9 cellular contexts compared by ENCODE assay signal in the genomic region with DNA sequence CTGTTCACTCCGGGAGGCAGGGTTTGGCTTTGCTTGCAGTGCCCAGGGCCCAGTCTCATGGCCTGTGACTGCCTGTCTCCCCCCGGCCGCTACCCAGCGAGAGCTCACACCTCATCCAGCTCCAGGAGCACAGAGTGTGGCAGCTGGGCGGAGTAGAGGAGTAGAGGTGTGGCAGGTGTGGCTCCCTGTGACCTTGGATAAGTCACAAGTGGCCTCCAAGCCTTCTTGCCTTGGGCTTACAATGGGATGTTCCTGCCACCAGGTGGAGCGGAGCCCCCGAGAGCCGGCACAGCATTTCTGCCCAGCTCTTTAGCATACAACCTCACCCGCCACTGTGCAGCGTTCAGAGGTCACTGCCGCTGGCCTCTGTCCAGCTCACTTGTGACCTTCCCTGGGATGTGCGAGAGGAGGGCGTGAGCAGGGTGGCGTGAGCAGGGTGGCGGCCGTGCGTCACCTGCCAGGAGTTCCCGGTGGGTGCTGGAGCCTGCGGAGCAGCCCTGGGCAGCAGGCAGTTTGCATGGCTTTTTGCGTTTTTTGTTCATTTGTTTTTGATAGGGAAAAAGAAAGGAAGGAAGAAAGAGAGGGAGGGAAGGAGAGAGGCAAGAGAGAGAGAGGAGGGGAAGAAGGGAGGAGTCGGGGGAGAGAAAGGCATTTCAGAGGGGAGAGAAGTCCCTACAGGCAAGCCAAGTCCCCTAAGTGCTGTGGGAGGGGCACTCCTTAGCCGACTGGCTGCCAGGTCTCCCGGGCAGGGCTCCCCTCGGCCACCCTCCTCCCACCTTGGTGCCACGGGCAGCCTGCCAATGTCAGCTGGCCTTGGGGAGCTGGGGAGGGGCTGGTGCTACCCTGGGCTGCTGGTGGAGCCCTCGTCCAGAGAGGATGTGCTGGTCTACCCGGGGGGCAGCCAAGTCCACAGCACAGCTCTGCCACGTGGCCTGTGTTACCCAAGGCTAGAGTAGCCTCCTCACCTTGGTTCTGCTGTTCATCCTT. TPM values are rescaled to one million over a fixed set of nuclear protein-coding genes. Genes with fewer than 3 reads are reported as not detected.
DNase-seq lines count a peak whose midpoint lies in the region; ATAC-seq and TF ChIP-seq lines count a peak whose summit lies in the region.
"Had no signal": no experiment of that assay in that cellular context is flagged by ENCODE, and none has a peak within 500 bp of the region (broad histone marks: within the 10 kb centered on the region; RNA-seq: fewer than 3 reads in every experiment).

No MANE protein-coding gene starts in this region.

- no peak overlapping the region for H2BK20ac ChIP-seq in IMR-90 (ENCODE audit: low read depth, low read length)

- H2AK5ac ChIP-seq in IMR-90 (ENCODE audit: low read depth, low read length): no peak overlapping the region

- H3K4ac ChIP-seq in IMR-90 (ENCODE audit: low read depth, low read length): no peak overlapping the region

- intact Hi-C loops in IMR-90 (cut with micrococcal nuclease): no loop called here

- dilution Hi-C loops in IMR-90 (cut with HindIII; ENCODE audit: low sequenced_read_pairs, unreplicated experiment): no loop called here

- H3K9ac ChIP-seq in IMR-90 (ENCODE audit: low read depth, low read length) (no peak overlapping the region), duodenal mucosa (ENCODE audit: low read depth in 1 of 2, low read length in 2 of 2) (peak overlapping the region; percentile 1 to 57)

- WGBS in IMR-90 (ENCODE audit: extremely low coverage in 2 of 2, insufficient read length in 1 of 2), 2 experiments: 68 to 100% methylated on average over 1 to 12 of the region's 28 CpGs

- POLR2A ChIA-PET in IMR-90 (lab: Charles Lee; ENCODE audit: unreplicated experiment): no interaction called here

- DNase-seq in BE2C (peak; percentile 57), IMR-90 (no peak), mesenteric fat pad (ENCODE audit: low spot score) (peak; percentile 90), GM13977 (ENCODE audit: low spot score) (no peak), NCI-H510A (lab: John Stamatoyannopoulos, UW) (no peak)

- no peak overlapping the region for H2AFZ ChIP-seq in IMR-90 (replicated peaks; ENCODE audit: low read length, poor library complexity)

- no peak overlapping the region for H2BK120ac ChIP-seq in IMR-90 (ENCODE audit: low read depth, low read length)

- H2BK15ac ChIP-seq in IMR-90 (ENCODE audit: low read depth, low read length): no peak overlapping the region

- no peak overlapping the region for H3K23ac ChIP-seq in IMR-90 (ENCODE audit: low read depth, low read length)

- TF ChIP-seq CTCF in BE2C (IDR thresholded peaks at IDR 0.05; ENCODE audit: low read depth, low read length) (peak; percentile 54), IMR-90 (conservative IDR thresholded peaks at IDR 0.05; ENCODE audit: low read depth, low read length) (0 out of 2 replicates have a peak, but pooled peaks have one; percentile 12), GM13977 (IDR thresholded peaks at IDR 0.05; ENCODE audit: extremely low read depth, insufficient read depth, missing control alignments) (no peak)

- ATAC-seq in IMR-90 (ENCODE audit: low read depth) (no peak), HG02642 (IDR thresholded peaks at IDR 0.05; ENCODE audit: poor library complexity, unreplicated experiment) (no peak), HG03354 (IDR thresholded peaks at IDR 0.05; ENCODE audit: poor library complexity, severe bottlenecking, unreplicated experiment) (no peak)
- ATAC-seq: gastroesophageal sphincter had no signal

- no peak overlapping the region for H3K14ac ChIP-seq in IMR-90 (replicated peaks; ENCODE audit: low read depth, low read length)

- H4K20me1 ChIP-seq in IMR-90 (ENCODE audit: insufficient read depth, low read length): no peaks in the 10 kb centered on the region

- no peak overlapping the region for H3K4me3 ChIP-seq in BE2C (ENCODE audit: low read depth, low read length)
- no peak overlapping the region for H3K4me3 ChIP-seq in IMR-90 (ENCODE audit: insufficient read depth, low read depth, low read length)
- H3K4me3 ChIP-seq in duodenal mucosa (ENCODE audit: low read depth in 1 of 2, low read length in 2 of 2): no peak overlapping the region
- H3K4me3 ChIP-seq: gastroesophageal sphincter had no signal

- no peaks in the 10 kb centered on the region for H3K27me3 ChIP-seq in BE2C
- H3K27me3 ChIP-seq in IMR-90 (ENCODE audit: control insufficient read depth, insufficient read depth, low read length): peaks cover 11% of the 10 kb centered on the region; the same call in 1 of the 2 replicates
- peaks cover 3 to 6% of the 10 kb centered on the region in 2 donors for H3K27me3 ChIP-seq in duodenal mucosa (ENCODE audit: control insufficient read depth in 1 of 2, insufficient read depth in 2 of 2, low read length in 2 of 2)

- H3K56ac ChIP-seq in IMR-90 (ENCODE audit: extremely low read depth, insufficient read depth, low read length): no peak overlapping the region

- no peak overlapping the region for H3K18ac ChIP-seq in IMR-90 (ENCODE audit: low read depth, low read length)

- no peak overlapping the region for H4K8ac ChIP-seq in IMR-90 (ENCODE audit: low read depth in 2 of 2, low read length in 2 of 2)

- no peaks in the 10 kb centered on the region; the same call in 1 of the 2 replicates for H3K4me1 ChIP-seq in BE2C
- peaks cover 2% of the 10 kb centered on the region; the same call in 1 of the 2 replicates for H3K4me1 ChIP-seq in IMR-90 (ENCODE audit: control insufficient read depth, insufficient read depth, low read length)
- peaks cover 12% of the 10 kb centered on the region in 2 donors for H3K4me1 ChIP-seq in duodenal mucosa (ENCODE audit: control insufficient read depth in 1 of 2, insufficient read depth in 2 of 2, low read length in 2 of 2)

- no peaks in the 10 kb centered on the region for H3K9me1 ChIP-seq in IMR-90 (ENCODE audit: insufficient read depth, low read length)

- H3K79me1 ChIP-seq in IMR-90 (ENCODE audit: low read depth in 1 of 2, low read length in 2 of 2): no peaks in the 10 kb centered on the region

- CTCF ChIA-PET in IMR-90 (lab: Yijun Ruan, JAX): no interaction called here

- H4K5ac ChIP-seq in IMR-90 (ENCODE audit: low read depth, low read length): no peak overlapping the region

- in situ Hi-C loops in IMR-90 (cut with MboI; ENCODE audit: low sequenced_read_pairs) (no loop called here), GM13977 (cut with MboI; ENCODE audit: low pct_unique_long_range_greater_than_20kb, low sequenced_read_pairs, unreplicated experiment) (no loop called here)

- H3K27ac ChIP-seq in IMR-90 (ENCODE audit: insufficient read depth, low read length) (no peak overlapping the region), duodenal mucosa (ENCODE audit: low read depth, low read length) (no peak overlapping the region)
- H3K27ac ChIP-seq: gastroesophageal sphincter had no signal

- no peak overlapping the region for H4K91ac ChIP-seq in IMR-90 (ENCODE audit: insufficient read depth, low read depth, low read length)

- H2AK9ac ChIP-seq in IMR-90 (replicated peaks; ENCODE audit: low read depth, low read length, poor library complexity): no peak overlapping the region

- TF ChIP-seq RAD21 in IMR-90 (IDR thresholded peaks at IDR 0.05; ENCODE audit: low read length): no peak

- H3K36me3 ChIP-seq in BE2C: no peaks in the 10 kb centered on the region
- no peaks in the 10 kb centered on the region for H3K36me3 ChIP-seq in IMR-90 (ENCODE audit: control insufficient read depth, insufficient read depth, low read length)
- no peaks in the 10 kb centered on the region for H3K36me3 ChIP-seq in duodenal mucosa (ENCODE audit: control insufficient read depth in 1 of 2, insufficient read depth in 2 of 2, low read length in 2 of 2)
- H3K36me3 ChIP-seq: gastroesophageal sphincter had no signal

- no peak overlapping the region for H2BK5ac ChIP-seq in IMR-90 (ENCODE audit: low read depth, low read length, poor library complexity, severe bottlenecking)

- H3K9me3 ChIP-seq in BE2C: no peaks in the 10 kb centered on the region
- no peaks in the 10 kb centered on the region for H3K9me3 ChIP-seq in IMR-90 (ENCODE audit: control insufficient read depth, insufficient read depth, low read length)
- no peaks in the 10 kb centered on the region for H3K9me3 ChIP-seq in duodenal mucosa (ENCODE audit: control insufficient read depth in 1 of 2, low read length in 2 of 2)
- H3K9me3 ChIP-seq: gastroesophageal sphincter had no signal

- TF ChIP-seq POLR2A in IMR-90 (IDR thresholded peaks at IDR 0.05; ENCODE audit: low read depth, low read length): no peak

- H3K4me2 ChIP-seq in IMR-90 (ENCODE audit: low read depth, low read length): no peak overlapping the region

- BruUV-seq in IMR-90 (replicated peaks; lab: Mats Ljungman, UMichigan): no TSS peak

TF ChIP-seq in IMR-90, 13 proteins besides CTCF, POLR2A, EP300 and RAD21:
- TF ChIP-seq BHLHE40 (IDR thresholded peaks at IDR 0.05; ENCODE audit: low read depth, low read length) (no peak), RCOR1 (IDR thresholded peaks at IDR 0.05; ENCODE audit: insufficient replicate concordance, low read length) (no peak), NFE2L2 (IDR thresholded peaks at IDR 0.05; ENCODE audit: low read depth, low read length) (no peak), USF2 (IDR thresholded peaks at IDR 0.05; ENCODE audit: low read depth, low read length) (no peak), CEBPB (IDR thresholded peaks at IDR 0.05; ENCODE audit: low read depth, low read length) (no peak), MAFK (IDR thresholded peaks at IDR 0.05; ENCODE audit: low read depth, low read length) (no peak), RFX5 (IDR thresholded peaks at IDR 0.05; ENCODE audit: low read depth, low read length) (no peak)

RNA-seq across cellular contexts. Expression of gene CRYAA, which starts 42.6 kb away (rescaled TPM):
- polyA plus RNA-seq in BE2C (2012; ENCODE audit: insufficient read depth, insufficient read length, low read depth): not detected
- total RNA-seq in IMR-90 (2012; rRNA removed) (not detected in 2 replicates), mesenteric fat pad (not detected)
- not detected in 2 replicates for polyA plus RNA-seq in IMR-90 (2012; rRNA removed)
- polyA plus RNA-seq in IMR-90 (2012; cell fraction: cytosol; rRNA removed): not detected in 2 replicates
- polyA plus RNA-seq in IMR-90 (2012; cell fraction: nucleus; rRNA removed; ENCODE audit: low replicate concordance): not detected in 2 replicates
- total RNA-seq: gastroesophageal sphincter had no signal

Comparison
In these comparisons a context has a peak if more than half of its experiments do, and no peak if none do; other contexts are left out.
1. DNase-seq: peak in BE2C (single experiment) and mesenteric fat pad (single experiment); none in IMR-90 (single experiment), GM13977 (single experiment) and NCI-H510A (single experiment).